Comparison of ENCODE assay signal across 25 cellular contexts in the genomic region with DNA sequence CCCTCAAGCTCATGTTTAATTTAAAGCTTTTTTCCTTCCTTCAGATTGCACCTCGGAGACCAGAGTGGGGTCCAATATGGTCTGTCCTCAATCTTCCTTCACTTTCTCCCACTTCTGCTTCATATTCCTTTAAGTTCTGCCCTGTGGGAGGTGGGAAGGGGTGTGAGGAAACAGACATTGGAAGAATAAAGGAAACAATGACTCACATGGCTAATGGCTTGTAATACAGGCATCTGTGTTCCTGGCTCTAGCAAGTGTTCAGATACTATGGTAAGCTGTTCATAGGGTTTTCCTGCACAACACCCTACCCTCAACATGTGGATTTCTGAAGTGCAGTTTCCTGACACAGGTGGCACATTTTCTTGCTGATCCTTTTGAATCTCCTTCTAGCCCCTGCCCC.
"Had no signal": no experiment of that assay in that cellular context is flagged by ENCODE, and none has a peak within 500 bp of the region (broad histone marks: within the 10 kb centered on the region; RNA-seq: fewer than 3 reads in every experiment).

No MANE protein-coding gene starts in this region.

- H3K4me1 Mint-ChIP-seq: activated CD4-positive, alpha-beta memory T cell treated with anti-CD3 and anti-CD28 coated beads, Interleukin-2, amount 10 ng/mL, durations not matched to agents 7 days and 5 days; activated CD4-positive, alpha-beta T cell treated with anti-CD3 and anti-CD28 coated beads, Interleukin-2, amount 10 ng/mL, durations not matched to agents 24 days and 14 days; activated naive CD4-positive, alpha-beta T cell treated with anti-CD3 and anti-CD28 coated beads, Interleukin-2, amount 10 ng/mL, durations not matched to agents 7 days and 5 days; activated naive CD8-positive, alpha-beta T cell treated with anti-CD3 and anti-CD28 coated beads, Interleukin-2, amount 10 ng/mL, durations not matched to agents 7 days and 5 days; central memory CD8-positive, alpha-beta T cell; endodermal cell; nephron had no signal

- ATAC-seq: esophagus mucosa, right lobe of liver had no signal

- H3K9me3 ChIP-seq: ascending aorta, left ventricle myocardium inferior, right lobe of liver, upper lobe of left lung had no signal

- H3K4me3 ChIP-seq: ascending aorta, left ventricle myocardium inferior, lung, right lobe of liver, upper lobe of left lung had no signal

- H3K36me3 ChIP-seq: ascending aorta, left ventricle myocardium inferior, right lobe of liver, upper lobe of left lung had no signal

- DNase-seq: activated CD4-positive, alpha-beta memory T cell treated with anti-CD3 and anti-CD28 coated beads, Interleukin-2, amount 10 ng/mL, durations not matched to agents 7 days and 5 days; activated CD4-positive, alpha-beta T cell treated with anti-CD3 and anti-CD28 coated beads, Interleukin-2, amount 10 ng/mL, durations not matched to agents 24 days and 14 days; activated CD4-positive, CD25-positive, alpha-beta regulatory T cell treated with anti-CD3 and anti-CD28 coated beads, Interleukin-2, amount 50 U/mL, for 72 hours; activated CD8-positive, alpha-beta memory T cell treated with anti-CD3 and anti-CD28 coated beads, Interleukin-2, amount 50 U/mL, for 48 hours; activated gamma-delta T cell; activated naive CD4-positive, alpha-beta T cell treated with anti-CD3 and anti-CD28 coated beads, Interleukin-2, amount 10 ng/mL, durations not matched to agents 7 days and 5 days; activated naive CD8-positive, alpha-beta T cell treated with anti-CD3 and anti-CD28 coated beads, Interleukin-2, amount 10 ng/mL, durations not matched to agents 7 days and 5 days; activated T-cell treated with anti-CD3 and anti-CD28 coated beads, Interleukin-2, amount 50 U/mL, for 24 hours; endodermal cell; foreskin fibroblast; left ventricle myocardium inferior; right lobe of liver; stimulated activated CD4-positive, alpha-beta T cell treated with anti-CD3 and anti-CD28 coated beads, Interleukin-4, amount 100 ng/mL, for 1 hour; substantia nigra; upper lobe of left lung had no signal

- H3K27me3 Mint-ChIP-seq: activated CD4-positive, alpha-beta memory T cell treated with anti-CD3 and anti-CD28 coated beads, Interleukin-2, amount 10 ng/mL, durations not matched to agents 7 days and 5 days; activated CD4-positive, alpha-beta T cell treated with anti-CD3 and anti-CD28 coated beads, Interleukin-2, amount 10 ng/mL, durations not matched to agents 24 days and 14 days; activated naive CD4-positive, alpha-beta T cell treated with anti-CD3 and anti-CD28 coated beads, Interleukin-2, amount 10 ng/mL, durations not matched to agents 7 days and 5 days; activated T-cell treated with anti-CD3 and anti-CD28 coated beads, Interleukin-2, amount 50 U/mL, for 24 hours; central memory CD8-positive, alpha-beta T cell; dendritic cell treated with granulocyte-macrophage colony-stimulating factor and Interleukin-4, amounts not matched to agents 40 ng/mL and 50 ng/mL, for 4 days; stimulated activated naive CD8-positive, alpha-beta T cell treated with anti-CD3 and anti-CD28 coated beads, Interleukin-15, Interleukin-2, amounts not matched to agents 100 ng/mL and 50 ng/mL, for 24 hours had no signal

- H3K36me3 Mint-ChIP-seq: activated naive CD4-positive, alpha-beta T cell treated with anti-CD3 and anti-CD28 coated beads, Interleukin-2, amount 10 ng/mL, durations not matched to agents 7 days and 5 days; activated naive CD8-positive, alpha-beta T cell treated with anti-CD3 and anti-CD28 coated beads, Interleukin-2, amount 10 ng/mL, durations not matched to agents 7 days and 5 days had no signal

- H3K4me1 ChIP-seq: ascending aorta, upper lobe of left lung had no signal

- FAIRE-seq: bronchial epithelial cell, islet of Langerhans had no signal

- H3K27me3 ChIP-seq: ascending aorta, right lobe of liver, upper lobe of left lung had no signal

- H3K9me3 Mint-ChIP-seq: activated CD4-positive, alpha-beta memory T cell treated with anti-CD3 and anti-CD28 coated beads, Interleukin-2, amount 10 ng/mL, durations not matched to agents 7 days and 5 days; activated CD4-positive, alpha-beta T cell treated with anti-CD3 and anti-CD28 coated beads, Interleukin-2, amount 10 ng/mL, durations not matched to agents 24 days and 14 days; activated naive CD4-positive, alpha-beta T cell treated with anti-CD3 and anti-CD28 coated beads, Interleukin-2, amount 10 ng/mL, durations not matched to agents 7 days and 5 days; activated naive CD8-positive, alpha-beta T cell treated with anti-CD3 and anti-CD28 coated beads, Interleukin-2, amount 10 ng/mL, durations not matched to agents 7 days and 5 days; activated T-cell treated with anti-CD3 and anti-CD28 coated beads, Interleukin-2, amount 50 U/mL, for 24 hours; central memory CD8-positive, alpha-beta T cell; dendritic cell treated with granulocyte-macrophage colony-stimulating factor and Interleukin-4, amounts not matched to agents 40 ng/mL and 50 ng/mL, for 4 days; endodermal cell; nephron; stimulated activated naive CD8-positive, alpha-beta T cell treated with anti-CD3 and anti-CD28 coated beads, Interleukin-15, Interleukin-2, amounts not matched to agents 100 ng/mL and 50 ng/mL, for 24 hours had no signal

- H3K27ac Mint-ChIP-seq: activated CD4-positive, alpha-beta memory T cell treated with anti-CD3 and anti-CD28 coated beads, Interleukin-2, amount 10 ng/mL, durations not matched to agents 7 days and 5 days; activated CD4-positive, alpha-beta T cell treated with anti-CD3 and anti-CD28 coated beads, Interleukin-2, amount 10 ng/mL, durations not matched to agents 24 days and 14 days; activated naive CD4-positive, alpha-beta T cell treated with anti-CD3 and anti-CD28 coated beads, Interleukin-2, amount 10 ng/mL, durations not matched to agents 7 days and 5 days; activated naive CD8-positive, alpha-beta T cell treated with anti-CD3 and anti-CD28 coated beads, Interleukin-2, amount 10 ng/mL, durations not matched to agents 7 days and 5 days; activated T-cell treated with anti-CD3 and anti-CD28 coated beads, Interleukin-2, amount 50 U/mL, for 24 hours; dendritic cell treated with granulocyte-macrophage colony-stimulating factor and Interleukin-4, amounts not matched to agents 40 ng/mL and 50 ng/mL, for 4 days; endodermal cell; stimulated activated naive CD8-positive, alpha-beta T cell treated with anti-CD3 and anti-CD28 coated beads, Interleukin-15, Interleukin-2, amounts not matched to agents 100 ng/mL and 50 ng/mL, for 24 hours had no signal

- H3K27ac ChIP-seq: ascending aorta, left ventricle myocardium inferior, right lobe of liver, upper lobe of left lung, VCaP had no signal

- H3K4me3 Mint-ChIP-seq: activated CD4-positive, alpha-beta memory T cell treated with anti-CD3 and anti-CD28 coated beads, Interleukin-2, amount 10 ng/mL, durations not matched to agents 7 days and 5 days; activated CD4-positive, alpha-beta T cell treated with anti-CD3 and anti-CD28 coated beads, Interleukin-2, amount 10 ng/mL, durations not matched to agents 24 days and 14 days; activated naive CD4-positive, alpha-beta T cell treated with anti-CD3 and anti-CD28 coated beads, Interleukin-2, amount 10 ng/mL, durations not matched to agents 7 days and 5 days; activated naive CD8-positive, alpha-beta T cell treated with anti-CD3 and anti-CD28 coated beads, Interleukin-2, amount 10 ng/mL, durations not matched to agents 7 days and 5 days; activated T-cell treated with anti-CD3 and anti-CD28 coated beads, Interleukin-2, amount 50 U/mL, for 24 hours; central memory CD8-positive, alpha-beta T cell; dendritic cell treated with granulocyte-macrophage colony-stimulating factor and Interleukin-4, amounts not matched to agents 40 ng/mL and 50 ng/mL, for 4 days; endodermal cell; nephron; stimulated activated naive CD8-positive, alpha-beta T cell treated with anti-CD3 and anti-CD28 coated beads, Interleukin-15, Interleukin-2, amounts not matched to agents 100 ng/mL and 50 ng/mL, for 24 hours had no signal
